Comparison of ENCODE assay signal across 8 cellular contexts in genomic region chr6:109456283-109456583, GRCh38. TPM values are rescaled to one million over a fixed set of nuclear protein-coding genes. Genes with fewer than 3 reads are reported as not detected.
DNase-seq lines count a peak whose midpoint lies in the region; ATAC-seq and TF ChIP-seq lines count a peak whose summit lies in the region.

No MANE protein-coding gene starts in this region.

- no peak for TF ChIP-seq POLR2A in gastroesophageal sphincter (IDR thresholded peaks at IDR 0.05)

- H3K9me3 ChIP-seq in ES-I3 (ENCODE audit: control insufficient read depth, insufficient read depth, low read length) (no peaks in the 10 kb centered on the region), gastroesophageal sphincter (no peaks in the 10 kb centered on the region)

- H3K27me3 Mint-ChIP-seq in T-cell = no peaks in the 10 kb centered on the region

- H3K4me3 ChIP-seq in gastroesophageal sphincter = peak overlapping the region; percentile 60 to 87
- peak overlapping the region; percentile 97 for H3K4me3 ChIP-seq in rectal smooth muscle tissue (ENCODE audit: low read length)

- H3K27me3 ChIP-seq in gastroesophageal sphincter (no peaks in the 10 kb centered on the region), rectal smooth muscle tissue (ENCODE audit: control insufficient read depth, insufficient read depth, low read length) (no peaks in the 10 kb centered on the region)

- CTCF ChIA-PET in T-cell (lab: Charles Lee) = interaction anchor here (0.5 to 1.7 kb wide), 6 partner anchors 12 to 564 kb away, joined by 3 to 5 read pairs (median 4); no protein-coding TSS in a partner anchor

- H3K27ac ChIP-seq in gastroesophageal sphincter (peak overlapping the region in 3 of 4 donors; percentile 76 to 82 (median 81)), rectal smooth muscle tissue (ENCODE audit: low read depth, low read length) (peak overlapping the region; percentile 20)

- H3K4me1 Mint-ChIP-seq in T-cell = peaks cover 56 to 73% (median 63%) of the 10 kb centered on the region in 3 donors

- H3K36me3 ChIP-seq in ES-I3 (ENCODE audit: insufficient read depth, low read length) (peaks cover 4% of the 10 kb centered on the region), gastroesophageal sphincter (peaks cover 0 to 13% of the 10 kb centered on the region in 2 donors), rectal smooth muscle tissue (ENCODE audit: control insufficient read depth, insufficient read depth, low read length) (peaks cover 8% of the 10 kb centered on the region)

- H3K9ac ChIP-seq in ES-I3 (ENCODE audit: low read depth, low read length) (peak overlapping the region; percentile 79), rectal smooth muscle tissue (ENCODE audit: low read length) (peak overlapping the region; percentile 46)

- no peaks in the 10 kb centered on the region for H3K9me3 Mint-ChIP-seq in T-cell

- POLR2A ChIA-PET in T-cell (lab: Charles Lee) = interaction anchor here in 1 of 2 donors (0.7 to 1.3 kb wide), 4 partner anchors 23 to 74 kb away, joined by 3 to 4 read pairs (median 3); partner anchors contain the start of gene CD164

- H3K4me1 ChIP-seq in ES-I3 (ENCODE audit: insufficient read depth, low read length) (peaks cover 16% of the 10 kb centered on the region; the same call in 1 of the 2 replicates), gastroesophageal sphincter (peaks cover 0 to 40% (median 12%) of the 10 kb centered on the region in 3 donors), rectal smooth muscle tissue (ENCODE audit: control insufficient read depth, insufficient read depth, low read length) (peaks cover 3% of the 10 kb centered on the region)

- no peak for TF ChIP-seq CTCF in gastroesophageal sphincter (IDR thresholded peaks at IDR 0.05)

- DNase-seq in T-cell (no peak), SW480 (ENCODE audit: low spot score) (no peak), DMS53 (lab: John Stamatoyannopoulos, UW) (no peak)
- no peak for DNase-seq in activated CD4-positive, alpha-beta T cell treated with anti-CD3 and anti-CD28 coated beads for 1 hour

- ATAC-seq in T-cell (replicated peaks in 1 of 4) (no peak), gastroesophageal sphincter (no peak), HG03280 (IDR thresholded peaks at IDR 0.05; ENCODE audit: unreplicated experiment) (no peak)

- peak overlapping the region; percentile 63 to 98 (median 68) for H3K4me3 Mint-ChIP-seq in T-cell

- H3K36me3 Mint-ChIP-seq in T-cell = peaks cover 12% of the 10 kb centered on the region

- 21 to 42% methylated on average over 4 to 9 of the region's 20 CpGs for WGBS in gastroesophageal sphincter (ENCODE audit: low coverage in 1 of 2), 2 donors

- TF ChIP-seq EP300 in gastroesophageal sphincter (IDR thresholded peaks at IDR 0.05) = no peak

- H3K27ac Mint-ChIP-seq in T-cell = peak overlapping the region; percentile 27 to 71

RNA-seq across cellular contexts. Expression of gene MICAL1, which starts 0.7 kb away (rescaled TPM):
- total RNA-seq in T-cell (100 to 1,000 TPM in 1 of 5 donors, 10 to 100 TPM in 4; 81.9 to 108 (median 89.5) TPM), gastroesophageal sphincter (10 to 100 TPM; 13.6 to 26.8 (median 20.9) TPM)

RNA-seq across cellular contexts. Expression of gene SMPD2, which starts 15.7 kb away (rescaled TPM):
- 10 to 100 TPM; 21.1 to 36.7 (median 23.7) TPM for total RNA-seq in T-cell
- 1 to 10 TPM; 3.5 to 7.5 (median 6.4) TPM for total RNA-seq in gastroesophageal sphincter

RNA-seq across cellular contexts. Expression of gene PPIL6, which starts 15.8 kb away (rescaled TPM):
- total RNA-seq in T-cell = 1 to 10 TPM in 1 of 5 donors, under 1 TPM in 4; 0.07 to 1.5 (median 0.38) TPM
- 1 to 10 TPM; 1.9 to 9.0 (median 2.5) TPM for total RNA-seq in gastroesophageal sphincter

RNA-seq across cellular contexts. Expression of gene ZBTB24, which starts 26.8 kb away (rescaled TPM):
- 10 to 100 TPM; 14.1 to 21.2 (median 19.5) TPM for total RNA-seq in T-cell
- total RNA-seq in gastroesophageal sphincter = 1 to 10 TPM; 6.2 to 8.9 (median 7.0) TPM
